Comparison of ENCODE assay signal across 16 cellular contexts in the genomic region with DNA sequence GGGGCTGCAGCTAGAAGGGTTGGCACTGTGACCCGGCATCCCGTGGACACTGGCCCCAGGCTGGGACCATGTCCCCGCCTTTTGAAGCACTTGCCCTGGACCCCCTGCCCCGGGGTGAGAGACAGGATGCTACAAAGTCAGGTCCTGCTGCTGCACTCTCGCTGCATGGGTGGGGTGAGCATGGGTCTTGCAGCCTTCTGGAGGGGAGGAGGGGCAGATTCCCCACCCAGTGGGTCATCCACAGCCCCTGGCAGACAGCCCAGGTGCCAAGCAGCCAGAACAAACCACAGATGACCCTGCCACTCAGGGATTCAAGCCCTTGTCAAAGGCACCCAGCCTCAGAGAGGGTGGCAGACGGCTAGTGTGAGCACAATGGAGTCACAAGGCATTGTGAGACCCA. TPM values are rescaled to one million over a fixed set of nuclear protein-coding genes. Genes with fewer than 3 reads are reported as not detected.
DNase-seq lines count a peak whose midpoint lies in the region; ATAC-seq and TF ChIP-seq lines count a peak whose summit lies in the region.
"Had no signal": no experiment of that assay in that cellular context is flagged by ENCODE, and none has a peak within 500 bp of the region (broad histone marks: within the 10 kb centered on the region; RNA-seq: fewer than 3 reads in every experiment).

No MANE protein-coding gene starts in this region.

- no peaks in the 10 kb centered on the region for H3K9me3 ChIP-seq in NT2/D1 (ENCODE audit: insufficient read depth, low read length)
- H3K9me3 ChIP-seq in upper lobe of right lung, result no peaks in the 10 kb centered on the region
- H3K9me3 ChIP-seq: A549 had no signal

- DNase-seq in NT2/D1 (ENCODE audit: low read depth, low spot score), result no peak
- no peak for DNase-seq in left cardiac atrium
- DNase-seq in myocyte (ENCODE audit: low read depth), result peak; percentile 59
- peak; percentile 52 for DNase-seq in upper lobe of right lung
- no peak for DNase-seq in stimulated activated naive CD4-positive, alpha-beta T cell treated with Interleukin-2 at 50 U/mL for 16 hours (lab: John Stamatoyannopoulos, UW)
- DNase-seq in GF-D8 (lab: John Stamatoyannopoulos, UW), result no peak
- DNase-seq: C1 segment of cervical spinal cord; CD8-positive, alpha-beta memory T cell; NCI-H1105 treated with DMSO at 0.1 percent for 48 hours; NCI-H187; NCI-H2227 treated with DMSO at 0.1 percent for 48 hours had no signal

- H3K4me3 ChIP-seq in NT2/D1 (ENCODE audit: insufficient read length, low read depth) (peak overlapping the region; percentile 1), upper lobe of right lung (no peak overlapping the region)
- H3K4me3 ChIP-seq: A549, K562 had no signal

- intact Hi-C loops in left cardiac atrium (cut with DNase I), result no loop called here
- intact Hi-C loops in upper lobe of right lung (cut with DNase I), result no loop called here

- H3K36me3 ChIP-seq in NT2/D1 (ENCODE audit: insufficient read depth, insufficient read length, low read length) (no peaks in the 10 kb centered on the region), upper lobe of right lung (no peaks in the 10 kb centered on the region)

- no peak for TF ChIP-seq CTCF in upper lobe of right lung (IDR thresholded peaks at IDR 0.05)

- H3K27me3 ChIP-seq in NT2/D1 (ENCODE audit: insufficient read depth, insufficient read length) (no peaks in the 10 kb centered on the region), upper lobe of right lung (no peaks in the 10 kb centered on the region)

- H3K27ac ChIP-seq in upper lobe of right lung, result no peak overlapping the region
- H3K27ac ChIP-seq: A549 had no signal

- H3K9ac ChIP-seq in NT2/D1 (ENCODE audit: insufficient read length, low read depth), result no peak overlapping the region

- peaks cover 15% of the 10 kb centered on the region for H3K4me1 ChIP-seq in NT2/D1 (ENCODE audit: insufficient read depth, insufficient read length)
- peaks cover under 1% of the 10 kb centered on the region for H3K4me1 ChIP-seq in upper lobe of right lung
- H3K4me1 ChIP-seq: A549 had no signal

- ATAC-seq in left cardiac atrium (peak; percentile 61 to 87), upper lobe of right lung (no peak), SK-N-SH treated with all-trans-retinoic acid at 6 μM for 48 hours (no peak)
- ATAC-seq: A549, K562 had no signal

TF ChIP-seq in SK-N-SH treated with all-trans-retinoic acid at 6 μM for 48 hours, 23 proteins besides CTCF, POLR2A, EP300 and RAD21:
- TF ChIP-seq, protein P1, sequence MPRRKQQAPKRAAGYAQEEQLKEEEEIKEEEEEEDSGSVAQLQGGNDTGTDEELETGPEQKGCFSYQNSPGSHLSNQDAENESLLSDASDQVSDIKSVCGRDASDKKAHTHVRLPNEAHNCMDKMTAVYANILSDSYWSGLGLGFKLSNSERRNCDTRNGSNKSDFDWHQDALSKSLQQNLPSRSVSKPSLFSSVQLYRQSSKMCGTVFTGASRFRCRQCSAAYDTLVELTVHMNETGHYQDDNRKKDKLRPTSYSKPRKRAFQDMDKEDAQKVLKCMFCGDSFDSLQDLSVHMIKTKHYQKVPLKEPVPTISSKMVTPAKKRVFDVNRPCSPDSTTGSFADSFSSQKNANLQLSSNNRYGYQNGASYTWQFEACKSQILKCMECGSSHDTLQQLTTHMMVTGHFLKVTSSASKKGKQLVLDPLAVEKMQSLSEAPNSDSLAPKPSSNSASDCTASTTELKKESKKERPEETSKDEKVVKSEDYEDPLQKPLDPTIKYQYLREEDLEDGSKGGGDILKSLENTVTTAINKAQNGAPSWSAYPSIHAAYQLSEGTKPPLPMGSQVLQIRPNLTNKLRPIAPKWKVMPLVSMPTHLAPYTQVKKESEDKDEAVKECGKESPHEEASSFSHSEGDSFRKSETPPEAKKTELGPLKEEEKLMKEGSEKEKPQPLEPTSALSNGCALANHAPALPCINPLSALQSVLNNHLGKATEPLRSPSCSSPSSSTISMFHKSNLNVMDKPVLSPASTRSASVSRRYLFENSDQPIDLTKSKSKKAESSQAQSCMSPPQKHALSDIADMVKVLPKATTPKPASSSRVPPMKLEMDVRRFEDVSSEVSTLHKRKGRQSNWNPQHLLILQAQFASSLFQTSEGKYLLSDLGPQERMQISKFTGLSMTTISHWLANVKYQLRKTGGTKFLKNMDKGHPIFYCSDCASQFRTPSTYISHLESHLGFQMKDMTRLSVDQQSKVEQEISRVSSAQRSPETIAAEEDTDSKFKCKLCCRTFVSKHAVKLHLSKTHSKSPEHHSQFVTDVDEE (CRISPR knock-in tag; IDR thresholded peaks at IDR 0.05), result no peak
- TF ChIP-seq, protein P2, sequence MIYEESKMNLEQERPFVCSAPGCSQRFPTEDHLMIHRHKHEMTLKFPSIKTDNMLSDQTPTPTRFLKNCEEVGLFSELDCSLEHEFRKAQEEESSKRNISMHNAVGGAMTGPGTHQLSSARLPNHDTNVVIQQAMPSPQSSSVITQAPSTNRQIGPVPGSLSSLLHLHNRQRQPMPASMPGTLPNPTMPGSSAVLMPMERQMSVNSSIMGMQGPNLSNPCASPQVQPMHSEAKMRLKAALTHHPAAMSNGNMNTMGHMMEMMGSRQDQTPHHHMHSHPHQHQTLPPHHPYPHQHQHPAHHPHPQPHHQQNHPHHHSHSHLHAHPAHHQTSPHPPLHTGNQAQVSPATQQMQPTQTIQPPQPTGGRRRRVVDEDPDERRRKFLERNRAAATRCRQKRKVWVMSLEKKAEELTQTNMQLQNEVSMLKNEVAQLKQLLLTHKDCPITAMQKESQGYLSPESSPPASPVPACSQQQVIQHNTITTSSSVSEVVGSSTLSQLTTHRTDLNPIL (CRISPR knock-in tag; IDR thresholded peaks at IDR 0.05; ENCODE audit: low read depth), result no peak
TF ChIP-seq in SK-N-SH treated with all-trans-retinoic acid at 6 μM for 48 hours: peak in this region for 0.

RNA-seq across cellular contexts. Expression of a gene that starts 5.7 kb away (rescaled TPM):
- total RNA-seq in left cardiac atrium, result under 1 TPM; 0.34 to 0.74 TPM
- not detected in 2 replicates for total RNA-seq in myocyte
- polyA plus RNA-seq in myocyte (2012), result not detected
- total RNA-seq in upper lobe of right lung, result 5.8 TPM
- total RNA-seq: H4 had no signal
- polyA plus RNA-seq: A549 had no signal

RNA-seq across cellular contexts. Expression of a gene that starts 56.7 kb away (rescaled TPM):
- not detected for total RNA-seq in left cardiac atrium
- total RNA-seq in myocyte, result not detected in 2 replicates
- not detected for polyA plus RNA-seq in myocyte (2012)
- total RNA-seq in upper lobe of right lung, result not detected
- total RNA-seq: CD8-positive, alpha-beta memory T cell; H4; K562; SK-MEL-5 had no signal
- polyA plus RNA-seq: A549; CD8-positive, alpha-beta memory T cell; K562 had no signal

Comparison
In these comparisons a context has a peak if more than half of its experiments do, and no peak if none do; other contexts are left out.
1. DNase-seq: peak in myocyte (single experiment) and upper lobe of right lung (single experiment); none in NT2/D1 (single experiment), left cardiac atrium (single experiment), stimulated activated naive CD4-positive, alpha-beta T cell treated with Interleukin-2 at 50 U/mL for 16 hours (single experiment) and GF-D8 (single experiment).
2. ATAC-seq: peak in left cardiac atrium (2 of 2); none in upper lobe of right lung (single experiment) and SK-N-SH treated with all-trans-retinoic acid at 6 μM for 48 hours (single experiment).